32 cellular contexts compared by ENCODE assay signal in genomic region chr11:9771126-9771624, GRCh38.
"Had no signal": no experiment of that assay in that cellular context is flagged by ENCODE, and none has a peak within 500 bp of the region (broad histone marks: within the 10 kb centered on the region; RNA-seq: fewer than 3 reads in every experiment).

No MANE protein-coding gene starts in this region.

- H3K9me3 ChIP-seq: breast epithelium, left lung, mucosa of descending colon, ovary, right lobe of liver, upper lobe of left lung, vagina had no signal

- H3K36me3 Mint-ChIP-seq: activated CD4-positive, alpha-beta memory T cell treated with anti-CD3 and anti-CD28 coated beads for 36 hours; activated naive CD4-positive, alpha-beta T cell treated with anti-CD3 and anti-CD28 coated beads, Interleukin-2, amount 10 ng/mL, durations not matched to agents 7 days and 5 days; activated naive CD8-positive, alpha-beta T cell treated with anti-CD3 and anti-CD28 coated beads, Interleukin-2, amount 10 ng/mL, durations not matched to agents 7 days and 5 days had no signal

- H3K9me3 Mint-ChIP-seq: activated CD4-positive, alpha-beta memory T cell treated with anti-CD3 and anti-CD28 coated beads for 36 hours; activated CD4-positive, alpha-beta T cell treated with anti-CD3 and anti-CD28 coated beads, Interleukin-2, amount 10 ng/mL, durations not matched to agents 24 days and 14 days; activated naive CD4-positive, alpha-beta T cell treated with anti-CD3 and anti-CD28 coated beads, Interleukin-2, amount 10 ng/mL, durations not matched to agents 7 days and 5 days; dendritic cell treated with granulocyte-macrophage colony-stimulating factor and Interleukin-4, amounts not matched to agents 40 ng/mL and 50 ng/mL, for 4 days; endodermal cell; naive B cell; stimulated activated naive CD8-positive, alpha-beta T cell treated with anti-CD3 and anti-CD28 coated beads, Interleukin-15, Interleukin-2, amounts not matched to agents 100 ng/mL and 50 ng/mL, for 24 hours had no signal

- ATAC-seq: esophagus mucosa, left lung, mucosa of descending colon, right lobe of liver, T-helper 17 cell had no signal

- H3K27ac ChIP-seq: left lung, ovary, right lobe of liver, skin epidermis, upper lobe of left lung, vagina had no signal

- FAIRE-seq: frontal cortex had no signal

- H3K36me3 ChIP-seq: breast epithelium, left lung, ovary, right lobe of liver, vagina had no signal

- H3K27me3 ChIP-seq: breast epithelium, left lung, ovary, right lobe of liver, upper lobe of left lung, vagina had no signal

- H3K4me3 ChIP-seq: breast epithelium, left lung, lung, mucosa of descending colon, ovary, right lobe of liver, skin epidermis, upper lobe of left lung, vagina had no signal

- DNase-seq: activated CD4-positive, alpha-beta memory T cell treated with anti-CD3 and anti-CD28 coated beads for 36 hours; activated CD4-positive, alpha-beta T cell treated with anti-CD3 and anti-CD28 coated beads, Interleukin-2, amount 10 ng/mL, durations not matched to agents 24 days and 14 days; activated CD4-positive, CD25-positive, alpha-beta regulatory T cell treated with anti-CD3 and anti-CD28 coated beads, Interleukin-2, amount 50 U/mL, for 72 hours; activated CD8-positive, alpha-beta memory T cell treated with anti-CD3 and anti-CD28 coated beads, Interleukin-2, amount 50 U/mL, for 4 hours; activated gamma-delta T cell; activated naive CD4-positive, alpha-beta T cell treated with anti-CD3 and anti-CD28 coated beads, Interleukin-2, amount 10 ng/mL, durations not matched to agents 7 days and 5 days; activated naive CD8-positive, alpha-beta T cell treated with anti-CD3 and anti-CD28 coated beads, Interleukin-2, amount 10 ng/mL, durations not matched to agents 7 days and 5 days; activated T-cell treated with anti-CD3 and anti-CD28 coated beads, Interleukin-2, amount 50 U/mL, for 1 hour; amniotic stem cell; central memory CD4-positive, alpha-beta T cell; kidney glomerular epithelial cell; left lung; mesendoderm; mucosa of descending colon; naive B cell; ovary; right lobe of liver; stimulated activated CD4-positive, alpha-beta T cell treated with anti-CD3 and anti-CD28 coated beads, Interleukin-12 subunit alpha, Interleukin-12 subunit beta, amount 100 ng/mL, for 4 hours; stimulated activated CD4-positive, alpha-beta T cell treated with anti-CD3 and anti-CD28 coated beads, Interleukin-4, amount 100 ng/mL, for 1 hour; T-helper 17 cell; T1000; upper lobe of left lung had no signal

- H3K27ac Mint-ChIP-seq: activated CD4-positive, alpha-beta memory T cell treated with anti-CD3 and anti-CD28 coated beads for 36 hours; activated CD4-positive, alpha-beta T cell treated with anti-CD3 and anti-CD28 coated beads, Interleukin-2, amount 10 ng/mL, durations not matched to agents 24 days and 14 days; activated naive CD4-positive, alpha-beta T cell treated with anti-CD3 and anti-CD28 coated beads, Interleukin-2, amount 10 ng/mL, durations not matched to agents 7 days and 5 days; activated naive CD8-positive, alpha-beta T cell treated with anti-CD3 and anti-CD28 coated beads, Interleukin-2, amount 10 ng/mL, durations not matched to agents 7 days and 5 days; dendritic cell treated with granulocyte-macrophage colony-stimulating factor and Interleukin-4, amounts not matched to agents 40 ng/mL and 50 ng/mL, for 4 days; endodermal cell; progenitor cell of endocrine pancreas; stimulated activated naive CD8-positive, alpha-beta T cell treated with anti-CD3 and anti-CD28 coated beads, Interleukin-15, Interleukin-2, amounts not matched to agents 100 ng/mL and 50 ng/mL, for 24 hours; T-helper 17 cell had no signal

- H3K4me1 ChIP-seq: breast epithelium, left lung had no signal

- H3K4me3 Mint-ChIP-seq: activated CD4-positive, alpha-beta memory T cell treated with anti-CD3 and anti-CD28 coated beads for 36 hours; activated CD4-positive, alpha-beta T cell treated with anti-CD3 and anti-CD28 coated beads, Interleukin-2, amount 10 ng/mL, durations not matched to agents 24 days and 14 days; activated naive CD4-positive, alpha-beta T cell treated with anti-CD3 and anti-CD28 coated beads, Interleukin-2, amount 10 ng/mL, durations not matched to agents 7 days and 5 days; activated naive CD8-positive, alpha-beta T cell treated with anti-CD3 and anti-CD28 coated beads, Interleukin-2, amount 10 ng/mL, durations not matched to agents 7 days and 5 days; dendritic cell treated with granulocyte-macrophage colony-stimulating factor and Interleukin-4, amounts not matched to agents 40 ng/mL and 50 ng/mL, for 4 days; endodermal cell; stimulated activated naive CD8-positive, alpha-beta T cell treated with anti-CD3 and anti-CD28 coated beads, Interleukin-15, Interleukin-2, amounts not matched to agents 100 ng/mL and 50 ng/mL, for 24 hours; T-helper 17 cell had no signal

- H3K27me3 Mint-ChIP-seq: activated CD4-positive, alpha-beta memory T cell treated with anti-CD3 and anti-CD28 coated beads for 36 hours; activated CD4-positive, alpha-beta T cell treated with anti-CD3 and anti-CD28 coated beads, Interleukin-2, amount 10 ng/mL, durations not matched to agents 24 days and 14 days; activated naive CD4-positive, alpha-beta T cell treated with anti-CD3 and anti-CD28 coated beads, Interleukin-2, amount 10 ng/mL, durations not matched to agents 7 days and 5 days; activated naive CD8-positive, alpha-beta T cell treated with anti-CD3 and anti-CD28 coated beads, Interleukin-2, amount 10 ng/mL, durations not matched to agents 7 days and 5 days; dendritic cell treated with granulocyte-macrophage colony-stimulating factor and Interleukin-4, amounts not matched to agents 40 ng/mL and 50 ng/mL, for 4 days; naive B cell; progenitor cell of endocrine pancreas; stimulated activated naive CD8-positive, alpha-beta T cell treated with anti-CD3 and anti-CD28 coated beads, Interleukin-15, Interleukin-2, amounts not matched to agents 100 ng/mL and 50 ng/mL, for 24 hours; T-helper 17 cell had no signal
